ENCODE assay signal across 8 cellular contexts in genomic region chr7:101169838-101170531, GRCh38. TPM values are rescaled to one million over a fixed set of nuclear protein-coding genes. Genes with fewer than 3 reads are reported as not detected.
A peak's percentile ranks its signal among the peaks of the same experiment; 100 is the strongest.
DNase-seq lines count a peak whose midpoint lies in the region; ATAC-seq and TF ChIP-seq lines count a peak whose summit lies in the region.

No MANE protein-coding gene starts in this region.

- H3K27me3 Mint-ChIP-seq in naive B cell = peaks cover 70 to 99% (median 95%) of the 10 kb centered on the region in 3 donors
- peaks cover 91 to 100% of the 10 kb centered on the region in 2 donors for H3K27me3 Mint-ChIP-seq in stimulated activated naive B cell treated with anti-CD40 and anti-IgM and Interleukin-4, amounts not matched to agents 10 μg/mL and 1 μg/mL and 100 μg/mL, for 72 hours

- no peak for DNase-seq in HFF-Myc (ENCODE audit: extremely low read depth, low read depth)
- DNase-seq in activated T-cell treated with anti-CD3 and anti-CD28 coated beads for 1 hour (ENCODE audit: low read depth) = peak; percentile 74
- no peak for DNase-seq in epithelial cell of proximal tubule (ENCODE audit: low read depth)
- peak; percentile 73 for DNase-seq in naive B cell
- DNase-seq in stimulated activated naive B cell treated with anti-CD40 and anti-IgM and Interleukin-4, amounts not matched to agents 10 μg/mL and 1 μg/mL and 100 μg/mL, for 72 hours = peak; percentile 65

- H3K9me3 Mint-ChIP-seq in naive B cell = peaks cover 0 to 10% (median 7%) of the 10 kb centered on the region in 7 donors
- peaks cover 3 to 10% of the 10 kb centered on the region in 2 donors for H3K9me3 Mint-ChIP-seq in stimulated activated naive B cell treated with anti-CD40 and anti-IgM and Interleukin-4, amounts not matched to agents 10 μg/mL and 1 μg/mL and 100 μg/mL, for 72 hours

- H3K36me3 ChIP-seq in BLaER1 treated with 17β-estradiol and CSF1 and Interleukin-3, amounts not matched to agents 10 nM and 100 nM = no peaks in the 10 kb centered on the region
- H3K36me3 ChIP-seq in OCI-LY1 (ENCODE audit: insufficient read depth, low read length) = no peaks in the 10 kb centered on the region

- H3K27me3 ChIP-seq in BLaER1 treated with 17β-estradiol and CSF1 and Interleukin-3, amounts not matched to agents 10 nM and 100 nM = peaks cover 91 to 98% (median 97%) of the 10 kb centered on the region in 11 experiments
- H3K27me3 ChIP-seq in OCI-LY1 (ENCODE audit: insufficient read depth, low read length) = peaks cover 10% of the 10 kb centered on the region

- TF ChIP-seq CTCF in HFF-Myc (IDR thresholded peaks at IDR 0.05; ENCODE audit: low read depth, low read length, missing control alignments) = peak; percentile 95
- TF ChIP-seq CTCF in OCI-LY1 (IDR thresholded peaks at IDR 0.05; ENCODE audit: low read length) = peak; percentile 98
- peak; percentile 90 for TF ChIP-seq CTCF in epithelial cell of proximal tubule (conservative IDR thresholded peaks at IDR 0.05; ENCODE audit: low read depth, low read length)

- peaks cover 74 to 96% (median 93%) of the 10 kb centered on the region in 10 experiments for H3K4me1 ChIP-seq in BLaER1 treated with 17β-estradiol and CSF1 and Interleukin-3, amounts not matched to agents 10 nM and 100 nM
- peaks cover 6% of the 10 kb centered on the region for H3K4me1 ChIP-seq in OCI-LY1 (ENCODE audit: insufficient read depth, low read length, severe bottlenecking)

- H3K4me3 ChIP-seq in BLaER1 treated with 17β-estradiol and CSF1 and Interleukin-3, amounts not matched to agents 10 nM and 100 nM = peak overlapping the region in 9 of 10 experiments; percentile 5 to 49 (median 22); a peak in 9 of 20 replicates
- H3K4me3 ChIP-seq in HFF-Myc (replicated peaks; ENCODE audit: low read depth, low read length) (peak overlapping the region; percentile 28), OCI-LY1 (ENCODE audit: low read depth, low read length, poor library complexity, severe bottlenecking) (no peak overlapping the region), epithelial cell of proximal tubule (ENCODE audit: low read depth, low read length) (peak overlapping the region; percentile 15)

- peak overlapping the region; percentile 70 to 100 (median 89) for H3K4me2 ChIP-seq in BLaER1 treated with 17β-estradiol and CSF1 and Interleukin-3, amounts not matched to agents 10 nM and 100 nM
- peak overlapping the region; percentile 10; the same call in 1 of the 2 replicates for H3K4me2 ChIP-seq in OCI-LY1 (ENCODE audit: low read length)

- peak overlapping the region in 3 of 11 experiments; percentile 3 to 31 (median 27); a peak in 1 of 22 replicates for H3K9ac ChIP-seq in BLaER1 treated with 17β-estradiol and CSF1 and Interleukin-3, amounts not matched to agents 10 nM and 100 nM
- H3K9ac ChIP-seq in OCI-LY1 (ENCODE audit: low read length) = no peak overlapping the region

- H3F3A ChIP-seq in OCI-LY1 (ENCODE audit: insufficient read depth, low read length) = no peaks in the 10 kb centered on the region

- H3K79me2 ChIP-seq in OCI-LY1 (ENCODE audit: insufficient read depth, low read length) = no peaks in the 10 kb centered on the region

- H3K4me1 Mint-ChIP-seq in naive B cell = peaks cover 59 to 76% (median 74%) of the 10 kb centered on the region in 3 donors
- peaks cover 65 to 94% of the 10 kb centered on the region in 2 donors for H3K4me1 Mint-ChIP-seq in stimulated activated naive B cell treated with anti-CD40 and anti-IgM and Interleukin-4, amounts not matched to agents 10 μg/mL and 1 μg/mL and 100 μg/mL, for 72 hours

- no peaks in the 10 kb centered on the region for H3K9me2 ChIP-seq in OCI-LY1 (ENCODE audit: low read depth, low read length)

- H4K20me1 ChIP-seq in BLaER1 treated with 17β-estradiol and CSF1 and Interleukin-3, amounts not matched to agents 10 nM and 100 nM = peaks cover 0 to 57% (median 18%) of the 10 kb centered on the region in 11 experiments; a peak in 20 of 22 replicates
- no peaks in the 10 kb centered on the region for H4K20me1 ChIP-seq in OCI-LY1 (ENCODE audit: insufficient read depth, low read length)

- ATAC-seq in naive B cell (ENCODE audit: low read depth in 2 of 2) = peak; percentile 39 to 52
- ATAC-seq in stimulated activated naive B cell treated with anti-CD40 and anti-IgM and Interleukin-4, amounts not matched to agents 10 μg/mL and 1 μg/mL and 100 μg/mL, for 72 hours (replicated peaks) = peak; percentile 34 to 58
- ATAC-seq in HG03439 (IDR thresholded peaks at IDR 0.05; ENCODE audit: unreplicated experiment) = no peak

- no peak overlapping the region for H2AFZ ChIP-seq in OCI-LY1 (ENCODE audit: low read length)

- no peak overlapping the region for H3K27ac ChIP-seq in BLaER1 treated with 17β-estradiol and CSF1 and Interleukin-3, amounts not matched to agents 10 nM and 100 nM
- no peak overlapping the region for H3K27ac ChIP-seq in OCI-LY1 (ENCODE audit: low read depth, low read length, poor library complexity, severe bottlenecking)

- H3K27ac Mint-ChIP-seq in naive B cell = peak overlapping the region in 4 of 6 donors; percentile 13 to 79 (median 68)
- H3K27ac Mint-ChIP-seq in stimulated activated naive B cell treated with anti-CD40 and anti-IgM and Interleukin-4, amounts not matched to agents 10 μg/mL and 1 μg/mL and 100 μg/mL, for 72 hours = peak overlapping the region; percentile 70

- H3K9me3 ChIP-seq in BLaER1 treated with 17β-estradiol and CSF1 and Interleukin-3, amounts not matched to agents 10 nM and 100 nM (replicated peaks in 1 of 11) = peaks cover 0 to 25% (median 22%) of the 10 kb centered on the region in 11 experiments; a peak in 18 of 22 replicates
- no peaks in the 10 kb centered on the region for H3K9me3 ChIP-seq in OCI-LY1 (ENCODE audit: low read length)

- peak overlapping the region in 5 of 8 donors; percentile 28 to 69 (median 60) for H3K4me3 Mint-ChIP-seq in naive B cell
- H3K4me3 Mint-ChIP-seq in stimulated activated naive B cell treated with anti-CD40 and anti-IgM and Interleukin-4, amounts not matched to agents 10 μg/mL and 1 μg/mL and 100 μg/mL, for 72 hours = peak overlapping the region; percentile 17 to 36

- peaks cover 0 to 51% of the 10 kb centered on the region in 2 donors for H3K36me3 Mint-ChIP-seq in naive B cell
- peaks cover 11 to 18% of the 10 kb centered on the region in 2 donors for H3K36me3 Mint-ChIP-seq in stimulated activated naive B cell treated with anti-CD40 and anti-IgM and Interleukin-4, amounts not matched to agents 10 μg/mL and 1 μg/mL and 100 μg/mL, for 72 hours

RNA-seq across cellular contexts. Expression of gene VGF, which starts 4.6 kb away (rescaled TPM):
- total RNA-seq in epithelial cell of proximal tubule = 1.4 and 20.9 TPM in 2 replicates
- polyA plus RNA-seq in naive B cell (ENCODE audit: low read depth in 6 of 6) = not detected

RNA-seq across cellular contexts. Expression of gene NAT16, which starts 10.1 kb away (rescaled TPM):
- 0.12 TPM in 1 of 2 replicates, not detected in the other for total RNA-seq in epithelial cell of proximal tubule
- not detected for polyA plus RNA-seq in naive B cell (ENCODE audit: low read depth in 6 of 6)

RNA-seq across cellular contexts. Expression of gene AP1S1, which starts 15.7 kb away (rescaled TPM):
- 178 and 190 TPM in 2 replicates for total RNA-seq in epithelial cell of proximal tubule
- polyA plus RNA-seq in naive B cell (ENCODE audit: low read depth in 6 of 6) = 10 to 100 TPM in 1 of 6 donors, 1 to 10 TPM in 5; 3.7 to 10.3 (median 4.9) TPM

RNA-seq across cellular contexts. Expression of gene MOGAT3, which starts 30.9 kb away (rescaled TPM):
- total RNA-seq in epithelial cell of proximal tubule = not detected in 2 replicates
- polyA plus RNA-seq in naive B cell (ENCODE audit: low read depth in 6 of 6) = not detected

RNA-seq across cellular contexts. Expression of gene SERPINE1, which starts 43.1 kb away (rescaled TPM):
- total RNA-seq in epithelial cell of proximal tubule = 160 and 249 TPM in 2 replicates
- under 1 TPM in 1 of 6 donors, not detected in 5; 0.44 TPM for polyA plus RNA-seq in naive B cell (ENCODE audit: low read depth in 6 of 6)

Comparison
In these comparisons a context has a peak if more than half of its experiments do, and no peak if none do; other contexts are left out.
1. DNase-seq: peak in activated T-cell treated with anti-CD3 and anti-CD28 coated beads for 1 hour (single experiment), naive B cell (single experiment) and stimulated activated naive B cell treated with anti-CD40 and anti-IgM and Interleukin-4, amounts not matched to agents 10 μg/mL and 1 μg/mL and 100 μg/mL, for 72 hours (single experiment); none in HFF-Myc (single experiment) and epithelial cell of proximal tubule (single experiment).
2. Peak in every context shown above with its lines, with median percentiles within 50 percentile points of each other: CTCF ChIP-seq.